8 cellular contexts compared by ENCODE assay signal in genomic region chr1:247077768-247078314, GRCh38. TPM values are rescaled to one million over a fixed set of nuclear protein-coding genes. Genes with fewer than 3 reads are reported as not detected.
DNase-seq lines count a peak whose midpoint lies in the region; ATAC-seq, FAIRE-seq and TF ChIP-seq lines count a peak whose summit lies in the region.

No MANE protein-coding gene starts in this region.

- no peak for FAIRE-seq in GM12891 (lab: Jason Lieb, UNC)

- H3K4me3 ChIP-seq in AG09309 (ENCODE audit: control insufficient read depth, low read depth, low read length) (peak overlapping the region; percentile 67), mammary epithelial cell (replicated peaks in 1 of 3; ENCODE audit: insufficient read depth in 1 of 3, low read depth in 2 of 3, low read length in 3 of 3) (peak overlapping the region; percentile 66 to 85 (median 82)), vagina (peak overlapping the region; percentile 69 to 93)

- no TSS peak for BruUV-seq in mammary epithelial cell (replicated peaks; lab: Mats Ljungman, UMichigan)

- CTCF ChIA-PET in mammary epithelial cell (lab: Charles Lee; ENCODE audit: low non-redundant PET) = no interaction called here

- peak overlapping the region; percentile 91 for H3K27ac Mint-ChIP-seq in memory B cell

- peak overlapping the region; percentile 85 for H3K9ac ChIP-seq in mammary epithelial cell (ENCODE audit: insufficient read depth, low read length)

- H3K27me3 Mint-ChIP-seq in memory B cell = no peaks in the 10 kb centered on the region

- peak overlapping the region; percentile 95 for H3K4me3 Mint-ChIP-seq in memory B cell

- peak overlapping the region; percentile 85 for H3K4me2 ChIP-seq in mammary epithelial cell (ENCODE audit: insufficient read depth, low read depth, low read length)

- TF ChIP-seq CTCF in AG09309 (IDR thresholded peaks at IDR 0.05; ENCODE audit: control insufficient read depth, insufficient read depth, low read depth, low read length, missing control alignments) = no peak
- no peak for TF ChIP-seq CTCF in mammary epithelial cell (conservative IDR thresholded peaks at IDR 0.05 in 1 of 2, IDR thresholded peaks at IDR 0.05 in 1 of 2; ENCODE audit: extremely low read depth in 1 of 2, insufficient read depth in 1 of 2, low read depth in 1 of 2, low read length in 2 of 2)
- no peak for TF ChIP-seq CTCF in vagina (IDR thresholded peaks at IDR 0.05)

- dilution Hi-C loops in mammary epithelial cell (cut with HindIII; ENCODE audit: low sequenced_read_pairs) = no loop called here

- H3K4me1 Mint-ChIP-seq in memory B cell = peaks cover 17% of the 10 kb centered on the region

- peak overlapping the region; percentile 48 for H3K27ac ChIP-seq in mammary epithelial cell (ENCODE audit: insufficient read depth, low read depth, low read length)
- peak overlapping the region; percentile 79 for H3K27ac ChIP-seq in vagina

- WGBS in mammary epithelial cell (ENCODE audit: low coverage, missing lambda C conversion rate) = under 1% methylated on average over 11 of the region's 13 CpGs

- intact Hi-C loops in mammary epithelial cell (cut with micrococcal nuclease) = loop anchor here (1.0 to 5.0 kb wide), 5 partner anchors 26 to 255 kb away; partner anchors contain the start of genes AHCTF1, ZNF669 and ZNF695
- intact Hi-C loops in vagina (cut with DNase I) = no loop called here

- peaks cover 2% of the 10 kb centered on the region for H3K9me3 Mint-ChIP-seq in memory B cell

- ATAC-seq in GM18909 (IDR thresholded peaks at IDR 0.05; ENCODE audit: poor library complexity, unreplicated experiment) (peak; percentile 34), memory B cell (ENCODE audit: low read depth) (peak; percentile 11)

- peaks cover 12% of the 10 kb centered on the region for H3K36me3 Mint-ChIP-seq in memory B cell

- peak overlapping the region; percentile 98 for H2AFZ ChIP-seq in mammary epithelial cell (ENCODE audit: low read depth, low read length)

- TF ChIP-seq POLR2A in vagina (IDR thresholded peaks at IDR 0.05) (no peak), GM12891 (IDR thresholded peaks at IDR 0.05; ENCODE audit: low read depth, low read length) (no peak)

- no peaks in the 10 kb centered on the region for H3K27me3 ChIP-seq in mammary epithelial cell (ENCODE audit: insufficient read depth, low read length)
- H3K27me3 ChIP-seq in vagina = no peaks in the 10 kb centered on the region

- H3K9me3 ChIP-seq in mammary epithelial cell (replicated peaks; ENCODE audit: insufficient read depth, low read length) (no peaks in the 10 kb centered on the region), vagina (no peaks in the 10 kb centered on the region)

- DNase-seq in AG09309 (ENCODE audit: low read depth) (no peak), M059J (ENCODE audit: low read depth) (peak; percentile 32), mammary epithelial cell (no peak), memory B cell (ENCODE audit: low spot score in 2 of 2) (no peak), vagina (ENCODE audit: extremely low spot score in 2 of 2) (no peak), putamen (ENCODE audit: low spot score) (no peak), GM12891 (ENCODE audit: insufficient read length, low spot score) (no peak)

- H3K79me2 ChIP-seq in mammary epithelial cell (ENCODE audit: insufficient read depth, low read length) = peaks cover 50% of the 10 kb centered on the region

- H3K4me1 ChIP-seq in mammary epithelial cell (ENCODE audit: insufficient read depth, low read length) = peaks cover 8% of the 10 kb centered on the region
- H3K4me1 ChIP-seq in vagina = peaks cover 16% of the 10 kb centered on the region

- in situ Hi-C loops in mammary epithelial cell (cut with MboI; ENCODE audit: low sequenced_read_pairs in 2 of 2) = no loop called here

- H3K36me3 ChIP-seq in mammary epithelial cell (ENCODE audit: insufficient read depth, low read length) (no peaks in the 10 kb centered on the region), vagina (no peaks in the 10 kb centered on the region)

- H4K20me1 ChIP-seq in mammary epithelial cell (ENCODE audit: insufficient read depth, low read length) = no peaks in the 10 kb centered on the region

TF ChIP-seq in GM12891, 5 proteins besides CTCF, POLR2A, EP300 and RAD21:
- TF ChIP-seq POU2F2 (IDR thresholded peaks at IDR 0.05; ENCODE audit: low read depth, low read length) = no peak
- no peak for TF ChIP-seq POLR2AphosphoS5 (IDR thresholded peaks at IDR 0.05; ENCODE audit: low read depth, low read length)
- no peak for TF ChIP-seq PAX5 (IDR thresholded peaks at IDR 0.05; ENCODE audit: insufficient read depth, low read length, severe bottlenecking)
- TF ChIP-seq TAF1 (IDR thresholded peaks at IDR 0.05; ENCODE audit: low read depth, low read length) = no peak
- no peak for TF ChIP-seq SPI1 (IDR thresholded peaks at IDR 0.05; ENCODE audit: low read depth, low read length)

RNA-seq across cellular contexts. Expression of gene ZNF670, which starts 0.8 kb away (rescaled TPM):
- 5.4 and 9.3 TPM in 2 replicates for total RNA-seq in M059J (2014; rRNA removed; shearing (Covaris generic))
- total RNA-seq in mammary epithelial cell (1 to 10 TPM; 3.3 to 4.1 TPM), vagina (2.7 TPM)
- polyA plus RNA-seq in mammary epithelial cell = 2.0 TPM
- polyA minus RNA-seq in mammary epithelial cell = 0.93 TPM
- 1.7 TPM for polyA plus RNA-seq in GM12891 (2012; ENCODE audit: low read depth, missing spikeins)

RNA-seq across cellular contexts. Expression of gene ZNF669, which starts 26.3 kb away (rescaled TPM):
- 6.9 and 13.4 TPM in 2 replicates for total RNA-seq in M059J (2014; rRNA removed; shearing (Covaris generic))
- 1 to 10 TPM; 7.4 to 9.0 TPM for total RNA-seq in mammary epithelial cell
- polyA plus RNA-seq in mammary epithelial cell = 3.1 TPM
- polyA minus RNA-seq in mammary epithelial cell = 11.7 TPM
- total RNA-seq in vagina = 5.4 TPM
- polyA plus RNA-seq in GM12891 (2012; ENCODE audit: low read depth, missing spikeins) = 4.3 TPM
